1 cellular context compared by ENCODE assay signal in the genomic region with DNA sequence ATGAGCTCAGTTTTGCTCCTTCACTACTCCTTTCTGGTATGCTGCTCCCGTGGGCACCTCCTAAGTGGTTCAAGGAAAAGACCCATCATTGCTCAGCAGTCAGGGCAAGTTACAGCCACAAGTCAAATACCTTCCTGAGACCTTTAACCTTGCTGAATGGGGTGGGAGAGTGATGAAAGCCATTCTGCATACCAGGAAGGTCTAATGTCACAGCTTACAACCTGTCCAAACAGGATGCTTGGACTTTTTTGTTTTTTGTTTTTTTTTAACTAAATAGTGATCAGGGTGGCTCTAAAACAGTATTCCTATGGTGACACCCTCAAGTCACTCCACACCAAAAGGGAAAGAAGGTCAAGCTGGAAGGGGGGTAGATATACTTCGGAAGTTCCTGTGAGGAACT.
TF ChIP-seq lines count a peak whose summit lies in the region.

No MANE protein-coding gene starts in this region.

TF ChIP-seq in HepG2, 621 proteins besides CTCF, POLR2A, EP300 and RAD21 (continued from another document and continues in another):
- peak; percentile 14; the same call in 1 of the 2 replicates for TF ChIP-seq FOSL2 (CRISPR knock-in tag; IDR thresholded peaks at IDR 0.05)
- TF ChIP-seq REL (CRISPR knock-in tag; conservative IDR thresholded peaks at IDR 0.05), result no peak
- TF ChIP-seq HNF4A (CRISPR knock-in tag; IDR thresholded peaks at IDR 0.05), result 0 out of 2 replicates have a peak, but pooled peaks have one; percentile 21
- TF ChIP-seq, protein P1, sequence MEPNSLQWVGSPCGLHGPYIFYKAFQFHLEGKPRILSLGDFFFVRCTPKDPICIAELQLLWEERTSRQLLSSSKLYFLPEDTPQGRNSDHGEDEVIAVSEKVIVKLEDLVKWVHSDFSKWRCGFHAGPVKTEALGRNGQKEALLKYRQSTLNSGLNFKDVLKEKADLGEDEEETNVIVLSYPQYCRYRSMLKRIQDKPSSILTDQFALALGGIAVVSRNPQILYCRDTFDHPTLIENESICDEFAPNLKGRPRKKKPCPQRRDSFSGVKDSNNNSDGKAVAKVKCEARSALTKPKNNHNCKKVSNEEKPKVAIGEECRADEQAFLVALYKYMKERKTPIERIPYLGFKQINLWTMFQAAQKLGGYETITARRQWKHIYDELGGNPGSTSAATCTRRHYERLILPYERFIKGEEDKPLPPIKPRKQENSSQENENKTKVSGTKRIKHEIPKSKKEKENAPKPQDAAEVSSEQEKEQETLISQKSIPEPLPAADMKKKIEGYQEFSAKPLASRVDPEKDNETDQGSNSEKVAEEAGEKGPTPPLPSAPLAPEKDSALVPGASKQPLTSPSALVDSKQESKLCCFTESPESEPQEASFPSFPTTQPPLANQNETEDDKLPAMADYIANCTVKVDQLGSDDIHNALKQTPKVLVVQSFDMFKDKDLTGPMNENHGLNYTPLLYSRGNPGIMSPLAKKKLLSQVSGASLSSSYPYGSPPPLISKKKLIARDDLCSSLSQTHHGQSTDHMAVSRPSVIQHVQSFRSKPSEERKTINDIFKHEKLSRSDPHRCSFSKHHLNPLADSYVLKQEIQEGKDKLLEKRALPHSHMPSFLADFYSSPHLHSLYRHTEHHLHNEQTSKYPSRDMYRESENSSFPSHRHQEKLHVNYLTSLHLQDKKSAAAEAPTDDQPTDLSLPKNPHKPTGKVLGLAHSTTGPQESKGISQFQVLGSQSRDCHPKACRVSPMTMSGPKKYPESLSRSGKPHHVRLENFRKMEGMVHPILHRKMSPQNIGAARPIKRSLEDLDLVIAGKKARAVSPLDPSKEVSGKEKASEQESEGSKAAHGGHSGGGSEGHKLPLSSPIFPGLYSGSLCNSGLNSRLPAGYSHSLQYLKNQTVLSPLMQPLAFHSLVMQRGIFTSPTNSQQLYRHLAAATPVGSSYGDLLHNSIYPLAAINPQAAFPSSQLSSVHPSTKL (CRISPR knock-in tag; IDR thresholded peaks at IDR 0.05), result peak; percentile 53
- no peak for TF ChIP-seq AGO1 (IDR thresholded peaks at IDR 0.05; ENCODE audit: low read depth, low read length, poor library complexity, severe bottlenecking)
- TF ChIP-seq GATAD2A (CRISPR knock-in tag; IDR thresholded peaks at IDR 0.05), result peak; percentile 64
- TF ChIP-seq, protein P2, sequence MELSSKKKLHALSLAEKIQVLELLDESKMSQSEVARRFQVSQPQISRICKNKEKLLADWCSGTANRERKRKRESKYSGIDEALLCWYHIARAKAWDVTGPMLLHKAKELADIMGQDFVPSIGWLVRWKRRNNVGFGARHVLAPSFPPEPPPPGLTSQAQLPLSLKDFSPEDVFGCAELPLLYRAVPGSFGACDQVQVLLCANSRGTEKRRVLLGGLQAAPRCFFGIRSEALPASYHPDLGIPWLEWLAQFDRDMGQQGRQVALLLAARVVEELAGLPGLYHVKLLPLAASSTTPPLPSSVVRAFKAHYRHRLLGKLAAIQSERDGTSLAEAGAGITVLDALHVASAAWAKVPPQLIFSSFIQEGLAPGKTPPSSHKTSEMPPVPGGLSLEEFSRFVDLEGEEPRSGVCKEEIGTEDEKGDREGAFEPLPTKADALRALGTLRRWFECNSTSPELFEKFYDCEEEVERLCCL (CRISPR knock-in tag; IDR thresholded peaks at IDR 0.05; ENCODE audit: borderline replicate concordance), result no peak
- TF ChIP-seq RARA (CRISPR knock-in tag; IDR thresholded peaks at IDR 0.05), result 0 out of 2 replicates have a peak, but pooled peaks have one; percentile 12
- TF ChIP-seq NR2C2 (CRISPR knock-in tag; IDR thresholded peaks at IDR 0.05; ENCODE audit: borderline replicate concordance), result peak; percentile 37; the same call in 1 of the 2 replicates
- peak; percentile 64; the same call in 1 of the 2 replicates for TF ChIP-seq TCF7 (IDR thresholded peaks at IDR 0.05; ENCODE audit: low read depth)
- peak; percentile 59 for TF ChIP-seq SAP130 (CRISPR knock-in tag; IDR thresholded peaks at IDR 0.05; ENCODE audit: low read depth)
- TF ChIP-seq, protein P3, sequence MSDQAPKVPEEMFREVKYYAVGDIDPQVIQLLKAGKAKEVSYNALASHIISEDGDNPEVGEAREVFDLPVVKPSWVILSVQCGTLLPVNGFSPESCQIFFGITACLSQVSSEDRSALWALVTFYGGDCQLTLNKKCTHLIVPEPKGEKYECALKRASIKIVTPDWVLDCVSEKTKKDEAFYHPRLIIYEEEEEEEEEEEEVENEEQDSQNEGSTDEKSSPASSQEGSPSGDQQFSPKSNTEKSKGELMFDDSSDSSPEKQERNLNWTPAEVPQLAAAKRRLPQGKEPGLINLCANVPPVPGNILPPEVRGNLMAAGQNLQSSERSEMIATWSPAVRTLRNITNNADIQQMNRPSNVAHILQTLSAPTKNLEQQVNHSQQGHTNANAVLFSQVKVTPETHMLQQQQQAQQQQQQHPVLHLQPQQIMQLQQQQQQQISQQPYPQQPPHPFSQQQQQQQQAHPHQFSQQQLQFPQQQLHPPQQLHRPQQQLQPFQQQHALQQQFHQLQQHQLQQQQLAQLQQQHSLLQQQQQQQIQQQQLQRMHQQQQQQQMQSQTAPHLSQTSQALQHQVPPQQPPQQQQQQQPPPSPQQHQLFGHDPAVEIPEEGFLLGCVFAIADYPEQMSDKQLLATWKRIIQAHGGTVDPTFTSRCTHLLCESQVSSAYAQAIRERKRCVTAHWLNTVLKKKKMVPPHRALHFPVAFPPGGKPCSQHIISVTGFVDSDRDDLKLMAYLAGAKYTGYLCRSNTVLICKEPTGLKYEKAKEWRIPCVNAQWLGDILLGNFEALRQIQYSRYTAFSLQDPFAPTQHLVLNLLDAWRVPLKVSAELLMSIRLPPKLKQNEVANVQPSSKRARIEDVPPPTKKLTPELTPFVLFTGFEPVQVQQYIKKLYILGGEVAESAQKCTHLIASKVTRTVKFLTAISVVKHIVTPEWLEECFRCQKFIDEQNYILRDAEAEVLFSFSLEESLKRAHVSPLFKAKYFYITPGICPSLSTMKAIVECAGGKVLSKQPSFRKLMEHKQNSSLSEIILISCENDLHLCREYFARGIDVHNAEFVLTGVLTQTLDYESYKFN (CRISPR knock-in tag; conservative IDR thresholded peaks at IDR 0.05), result 0 out of 2 replicates have a peak, but pooled peaks have one; percentile 51
- TF ChIP-seq ZNF761 (CRISPR knock-in tag; conservative IDR thresholded peaks at IDR 0.05), result no peak
- TF ChIP-seq, protein P4, sequence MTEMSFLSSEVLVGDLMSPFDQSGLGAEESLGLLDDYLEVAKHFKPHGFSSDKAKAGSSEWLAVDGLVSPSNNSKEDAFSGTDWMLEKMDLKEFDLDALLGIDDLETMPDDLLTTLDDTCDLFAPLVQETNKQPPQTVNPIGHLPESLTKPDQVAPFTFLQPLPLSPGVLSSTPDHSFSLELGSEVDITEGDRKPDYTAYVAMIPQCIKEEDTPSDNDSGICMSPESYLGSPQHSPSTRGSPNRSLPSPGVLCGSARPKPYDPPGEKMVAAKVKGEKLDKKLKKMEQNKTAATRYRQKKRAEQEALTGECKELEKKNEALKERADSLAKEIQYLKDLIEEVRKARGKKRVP (CRISPR knock-in tag; IDR thresholded peaks at IDR 0.05), result peak in 1 of 2 experiments; percentile 69; a peak in 2 of 4 replicates
- 0 out of 2 replicates have a peak, but pooled peaks have one; percentile 39 for TF ChIP-seq ELF3 (CRISPR knock-in tag; IDR thresholded peaks at IDR 0.05)
- peak; percentile 72 to 91 for TF ChIP-seq NR2F1 (CRISPR knock-in tag; IDR thresholded peaks at IDR 0.05)
- TF ChIP-seq, protein P5, sequence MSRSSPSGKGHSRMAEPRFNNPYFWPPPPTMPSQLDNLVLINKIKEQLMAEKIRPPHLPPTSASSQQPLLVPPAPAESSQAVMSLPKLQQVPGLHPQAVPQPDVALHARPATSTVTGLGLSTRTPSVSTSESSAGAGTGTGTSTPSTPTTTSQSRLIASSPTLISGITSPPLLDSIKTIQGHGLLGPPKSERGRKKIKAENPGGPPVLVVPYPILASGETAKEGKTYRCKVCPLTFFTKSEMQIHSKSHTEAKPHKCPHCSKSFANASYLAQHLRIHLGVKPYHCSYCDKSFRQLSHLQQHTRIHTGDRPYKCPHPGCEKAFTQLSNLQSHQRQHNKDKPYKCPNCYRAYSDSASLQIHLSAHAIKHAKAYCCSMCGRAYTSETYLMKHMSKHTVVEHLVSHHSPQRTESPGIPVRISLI (CRISPR knock-in tag; IDR thresholded peaks at IDR 0.05; ENCODE audit: borderline replicate concordance), result peak; percentile 56; the same call in 1 of the 2 replicates
- TF ChIP-seq ZNF558 (CRISPR knock-in tag; IDR thresholded peaks at IDR 0.05; ENCODE audit: borderline replicate concordance), result 0 out of 2 replicates have a peak, but pooled peaks have one; percentile 53
- TF ChIP-seq, protein P6, sequence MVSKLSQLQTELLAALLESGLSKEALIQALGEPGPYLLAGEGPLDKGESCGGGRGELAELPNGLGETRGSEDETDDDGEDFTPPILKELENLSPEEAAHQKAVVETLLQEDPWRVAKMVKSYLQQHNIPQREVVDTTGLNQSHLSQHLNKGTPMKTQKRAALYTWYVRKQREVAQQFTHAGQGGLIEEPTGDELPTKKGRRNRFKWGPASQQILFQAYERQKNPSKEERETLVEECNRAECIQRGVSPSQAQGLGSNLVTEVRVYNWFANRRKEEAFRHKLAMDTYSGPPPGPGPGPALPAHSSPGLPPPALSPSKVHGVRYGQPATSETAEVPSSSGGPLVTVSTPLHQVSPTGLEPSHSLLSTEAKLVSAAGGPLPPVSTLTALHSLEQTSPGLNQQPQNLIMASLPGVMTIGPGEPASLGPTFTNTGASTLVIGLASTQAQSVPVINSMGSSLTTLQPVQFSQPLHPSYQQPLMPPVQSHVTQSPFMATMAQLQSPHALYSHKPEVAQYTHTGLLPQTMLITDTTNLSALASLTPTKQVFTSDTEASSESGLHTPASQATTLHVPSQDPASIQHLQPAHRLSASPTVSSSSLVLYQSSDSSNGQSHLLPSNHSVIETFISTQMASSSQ (IDR thresholded peaks at IDR 0.05; ENCODE audit: low read depth), result no peak
- TF ChIP-seq, protein P6 (CRISPR knock-in tag; IDR thresholded peaks at IDR 0.05; ENCODE audit: borderline replicate concordance), result 0 out of 2 replicates have a peak, but pooled peaks have one; percentile 18
- TF ChIP-seq SOX13 (IDR thresholded peaks at IDR 0.05), result no peak
- TF ChIP-seq SOX13 (CRISPR knock-in tag; conservative IDR thresholded peaks at IDR 0.05 in 1 of 2, IDR thresholded peaks at IDR 0.05 in 1 of 2), result peak in 1 of 2 experiments; percentile 30; a peak in 1 of 4 replicates
- TF ChIP-seq, protein P7, sequence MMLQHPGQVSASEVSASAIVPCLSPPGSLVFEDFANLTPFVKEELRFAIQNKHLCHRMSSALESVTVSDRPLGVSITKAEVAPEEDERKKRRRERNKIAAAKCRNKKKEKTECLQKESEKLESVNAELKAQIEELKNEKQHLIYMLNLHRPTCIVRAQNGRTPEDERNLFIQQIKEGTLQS (CRISPR knock-in tag; IDR thresholded peaks at IDR 0.05), result 0 out of 2 replicates have a peak, but pooled peaks have one; percentile 27
- 0 out of 2 replicates have a peak, but pooled peaks have one; percentile 12 for TF ChIP-seq MIXL1 (CRISPR knock-in tag; IDR thresholded peaks at IDR 0.05)
- no peak for TF ChIP-seq ZNF768 (CRISPR knock-in tag; IDR thresholded peaks at IDR 0.05)
- peak; percentile 55; the same call in 1 of the 2 replicates for TF ChIP-seq ZNF652 (CRISPR knock-in tag; IDR thresholded peaks at IDR 0.05; ENCODE audit: borderline replicate concordance, low read depth)
- TF ChIP-seq TEAD3 (CRISPR knock-in tag; optimal IDR thresholded peaks at IDR 0.05; ENCODE audit: borderline replicate concordance), result peak; percentile 94
- no peak for TF ChIP-seq FOXP1 (IDR thresholded peaks at IDR 0.05)
- TF ChIP-seq FOXP1 (CRISPR knock-in tag; IDR thresholded peaks at IDR 0.05), result 0 out of 2 replicates have a peak, but pooled peaks have one; percentile 26
- TF ChIP-seq CEBPG (CRISPR knock-in tag; IDR thresholded peaks at IDR 0.05), result peak; percentile 63; the same call in 1 of the 2 replicates
- 0 out of 2 replicates have a peak, but pooled peaks have one; percentile 22 for TF ChIP-seq HNF4G (IDR thresholded peaks at IDR 0.05; ENCODE audit: borderline replicate concordance, low read depth, low read length)
- TF ChIP-seq HNF4G (CRISPR knock-in tag; IDR thresholded peaks at IDR 0.05; ENCODE audit: borderline replicate concordance, low read depth), result no peak
- TF ChIP-seq NR2F6 (IDR thresholded peaks at IDR 0.05), result peak; percentile 97
- TF ChIP-seq NR2F6 (CRISPR knock-in tag; IDR thresholded peaks at IDR 0.05), result peak; percentile 91
- TF ChIP-seq NR2F2 (IDR thresholded peaks at IDR 0.05; ENCODE audit: borderline replicate concordance, low read depth), result peak; percentile 91
- peak; percentile 47; the same call in 1 of the 2 replicates for TF ChIP-seq DPF2 (CRISPR knock-in tag; IDR thresholded peaks at IDR 0.05; ENCODE audit: borderline replicate concordance, low read depth)
- TF ChIP-seq PLRG1 (conservative IDR thresholded peaks at IDR 0.05), result no peak
